ENCODE assay signal across 25 cellular contexts in genomic region chr14:88346048-88346639, GRCh38. TPM values are rescaled to one million over a fixed set of nuclear protein-coding genes. Genes with fewer than 3 reads are reported as not detected.
DNase-seq lines count a peak whose midpoint lies in the region; ATAC-seq and TF ChIP-seq lines count a peak whose summit lies in the region.
"Had no signal": no experiment of that assay in that cellular context is flagged by ENCODE, and none has a peak within 500 bp of the region (broad histone marks: within the 10 kb centered on the region; RNA-seq: fewer than 3 reads in every experiment).

No MANE protein-coding gene starts in this region.

- no peaks in the 10 kb centered on the region for H3K27me3 ChIP-seq in prostate gland (replicated peaks; ENCODE audit: insufficient read depth)
- H3K27me3 ChIP-seq: BLaER1 treated with 17β-estradiol and CSF1 and Interleukin-3, amounts not matched to agents 10 nM and 100 nM; left lung; uterus had no signal

- intact Hi-C loops in prostate gland (cut with DNase I) (no loop called here), Right ventricle myocardium superior (cut with DNase I) (no loop called here)

- H3K36me3 Mint-ChIP-seq in progenitor cell of endocrine pancreas (ENCODE audit: insufficient read depth), result no peaks in the 10 kb centered on the region

- no peak overlapping the region for H3K4me3 ChIP-seq in prostate gland
- H3K4me3 ChIP-seq: BLaER1 treated with 17β-estradiol and CSF1 and Interleukin-3, amounts not matched to agents 10 nM and 100 nM; esophagus squamous epithelium; left lung; psoas muscle; uterus had no signal

- no peaks in the 10 kb centered on the region for H3K36me3 ChIP-seq in prostate gland
- H3K36me3 ChIP-seq: BLaER1 treated with 17β-estradiol and CSF1 and Interleukin-3, amounts not matched to agents 10 nM and 100 nM; esophagus squamous epithelium; left lung; uterus had no signal

- no peak overlapping the region for H3K27ac ChIP-seq in prostate gland
- H3K27ac ChIP-seq: BLaER1 treated with 17β-estradiol and CSF1 and Interleukin-3, amounts not matched to agents 10 nM and 100 nM; esophagus squamous epithelium; left lung; psoas muscle; uterus had no signal

- H3K9me3 Mint-ChIP-seq in progenitor cell of endocrine pancreas (ENCODE audit: low read depth), result no peaks in the 10 kb centered on the region
- H3K9me3 Mint-ChIP-seq: activated naive CD4-positive, alpha-beta T cell treated with anti-CD3 and anti-CD28 coated beads for 36 hours; nephron progenitor cell had no signal

- no peak for TF ChIP-seq POLR2A in prostate gland (IDR thresholded peaks at IDR 0.05)

- no peaks in the 10 kb centered on the region for H3K9me3 ChIP-seq in prostate gland
- H3K9me3 ChIP-seq: BLaER1 treated with 17β-estradiol and CSF1 and Interleukin-3, amounts not matched to agents 10 nM and 100 nM; esophagus squamous epithelium; left lung; psoas muscle; uterus had no signal

- no peaks in the 10 kb centered on the region for H3K4me1 ChIP-seq in prostate gland (replicated peaks)
- H3K4me1 ChIP-seq: esophagus squamous epithelium, left lung, psoas muscle, uterus had no signal

- DNase-seq in NCI-H1105 treated with DMSO at 0.1 percent for 48 hours (lab: John Stamatoyannopoulos, UW) (peak; percentile 40), NCI-H1105 (lab: John Stamatoyannopoulos, UW) (no peak), LHCN-M2 (ENCODE audit: low read depth) (peak; percentile 43), RPMI7951 (ENCODE audit: low read depth) (peak; percentile 40), prostate gland (ENCODE audit: low spot score) (peak; percentile 12), progenitor cell of endocrine pancreas (ENCODE audit: low spot score, unreplicated experiment) (no peak), COLO668 (lab: John Stamatoyannopoulos, UW; ENCODE audit: unreplicated experiment) (no peak), Right ventricle myocardium superior (no peak)
- DNase-seq: 8988T; activated CD4-positive, alpha-beta T cell treated with anti-CD3 and anti-CD28 coated beads, Interleukin-2, amount 50 U/mL, for 4 hours; activated naive CD4-positive, alpha-beta T cell treated with anti-CD3 and anti-CD28 coated beads for 36 hours; central memory CD4-positive, alpha-beta T cell; esophagus squamous epithelium; head of caudate nucleus; left lung; midbrain; NCI-H146; NCI-H226; nephron progenitor cell; psoas muscle; SHP77; stimulated activated CD4-positive, alpha-beta T cell treated with anti-CD3 and anti-CD28 coated beads, Interleukin-4, amount 100 ng/mL, for 24 hours; T-helper 1 cell; uterus had no signal

- WGBS in prostate gland, result 25% methylated on average over 5 of the region's 5 CpGs

- no peaks in the 10 kb centered on the region for H3K4me1 Mint-ChIP-seq in progenitor cell of endocrine pancreas (ENCODE audit: low read depth)
- H3K4me1 Mint-ChIP-seq: nephron progenitor cell had no signal

- TF ChIP-seq CTCF in prostate gland (IDR thresholded peaks at IDR 0.05) (no peak), progenitor cell of endocrine pancreas (IDR thresholded peaks at IDR 0.05; ENCODE audit: unreplicated experiment) (no peak)

- no peak overlapping the region for H3K27ac Mint-ChIP-seq in progenitor cell of endocrine pancreas
- H3K27ac Mint-ChIP-seq: activated naive CD4-positive, alpha-beta T cell treated with anti-CD3 and anti-CD28 coated beads for 36 hours; nephron progenitor cell had no signal

- no peak for ATAC-seq in Right ventricle myocardium superior (ENCODE audit: poor library complexity)
- ATAC-seq: left lung, psoas muscle had no signal

- H3K27me3 Mint-ChIP-seq in progenitor cell of endocrine pancreas, result no peaks in the 10 kb centered on the region

- H3K4me3 Mint-ChIP-seq in progenitor cell of endocrine pancreas (ENCODE audit: low read depth), result no peak overlapping the region
- H3K4me3 Mint-ChIP-seq: activated naive CD4-positive, alpha-beta T cell treated with anti-CD3 and anti-CD28 coated beads for 36 hours; nephron progenitor cell had no signal

RNA-seq across cellular contexts. Expression of gene KCNK10, which starts 23.1 kb away (rescaled TPM):
- total RNA-seq in LHCN-M2 (2014; rRNA removed) (not detected in 2 replicates), prostate gland (1 to 10 TPM in 1 of 2 donors, not detected in 1; 4.9 TPM), progenitor cell of endocrine pancreas (0.24 and 0.80 TPM in 2 replicates), Right ventricle myocardium superior (not detected)
- polyA plus RNA-seq in LHCN-M2 (2012), result not detected
- total RNA-seq in RPMI7951 (2014; rRNA removed; shearing (Covaris generic)), result not detected in 2 replicates
- total RNA-seq: activated naive CD4-positive, alpha-beta T cell treated with anti-CD3 and anti-CD28 coated beads for 36 hours; left lung; psoas muscle had no signal

RNA-seq across cellular contexts. Expression of gene SPATA7, which starts 39.3 kb away (rescaled TPM):
- 8.7 and 11.0 TPM in 2 replicates for total RNA-seq in LHCN-M2 (2014; rRNA removed)
- polyA plus RNA-seq in LHCN-M2 (2012), result 2.7 TPM
- 5.9 and 10.1 TPM in 2 replicates for total RNA-seq in RPMI7951 (2014; rRNA removed; shearing (Covaris generic))
- 10 to 100 TPM; 13.1 to 21.4 TPM for total RNA-seq in prostate gland
- 32.5 and 32.7 TPM in 2 replicates for total RNA-seq in progenitor cell of endocrine pancreas
- total RNA-seq in Right ventricle myocardium superior, result 8.8 TPM

Comparison
In these comparisons a context has a peak if more than half of its experiments do, and no peak if none do; other contexts are left out.
1. DNase-seq: peak in NCI-H1105 treated with DMSO at 0.1 percent for 48 hours (single experiment), LHCN-M2 (single experiment), RPMI7951 (single experiment) and prostate gland (single experiment); none in NCI-H1105 (single experiment), progenitor cell of endocrine pancreas (single experiment), COLO668 (single experiment) and Right ventricle myocardium superior (single experiment).